In genomic region chr17:54992797-54993639, GRCh38 we compare ENCODE assay signal across 9 cellular contexts. TPM values are rescaled to one million over a fixed set of nuclear protein-coding genes. Genes with fewer than 3 reads are reported as not detected.
A peak's percentile ranks its signal among the peaks of the same experiment; 100 is the strongest.
DNase-seq lines count a peak whose midpoint lies in the region; ATAC-seq and TF ChIP-seq lines count a peak whose summit lies in the region.
"Had no signal": no experiment of that assay in that cellular context is flagged by ENCODE, and none has a peak within 500 bp of the region (broad histone marks: within the 10 kb centered on the region; RNA-seq: fewer than 3 reads in every experiment).

No MANE protein-coding gene starts in this region.

- ATAC-seq in HG02678 (IDR thresholded peaks at IDR 0.05; ENCODE audit: unreplicated experiment) (peak; percentile 51), WTC11 (peak; percentile 73), left cardiac atrium (peak; percentile 38 to 47)
- ATAC-seq in stimulated activated effector memory CD8-positive, alpha-beta T cell treated with anti-CD3 and anti-CD28 coated beads, Interleukin-12 subunit alpha, Interleukin-12 subunit beta, amount 100 ng/mL, for 72 hours = peak; percentile 57

- DNase-seq in activated CD4-positive, alpha-beta T cell treated with anti-CD3 and anti-CD28 coated beads, Interleukin-2, amount 10 ng/mL, durations not matched to agents 24 days and 14 days = peak; percentile 70
- DNase-seq in activated CD4-positive, alpha-beta T cell treated with anti-CD3 and anti-CD28 coated beads, Interleukin-2, amount 50 U/mL, for 48 hours = no peak
- DNase-seq in NCI-H2171 (lab: John Stamatoyannopoulos, UW) = peak; percentile 61
- DNase-seq in WTC11 (ENCODE audit: low spot score) = no peak
- DNase-seq in left cardiac atrium = no peak
- no peak for DNase-seq in stimulated activated effector memory CD8-positive, alpha-beta T cell treated with anti-CD3 and anti-CD28 coated beads, Interleukin-12 subunit alpha, Interleukin-12 subunit beta, amount 100 ng/mL, for 72 hours (ENCODE audit: low spot score in 2 of 2)
- no peak for DNase-seq in activated naive CD8-positive, alpha-beta T cell treated with anti-CD3 and anti-CD28 coated beads for 36 hours

- H3K9me3 Mint-ChIP-seq in activated CD4-positive, alpha-beta T cell treated with anti-CD3 and anti-CD28 coated beads, Interleukin-2, amount 10 ng/mL, durations not matched to agents 24 days and 14 days = no peaks in the 10 kb centered on the region
- H3K9me3 Mint-ChIP-seq in WTC11 = no peaks in the 10 kb centered on the region
- no peaks in the 10 kb centered on the region for H3K9me3 Mint-ChIP-seq in stimulated activated effector memory CD8-positive, alpha-beta T cell treated with anti-CD3 and anti-CD28 coated beads, Interleukin-12 subunit alpha, Interleukin-12 subunit beta, amount 100 ng/mL, for 72 hours
- H3K9me3 Mint-ChIP-seq in activated naive CD8-positive, alpha-beta T cell treated with anti-CD3 and anti-CD28 coated beads for 36 hours = no peaks in the 10 kb centered on the region
- H3K9me3 Mint-ChIP-seq: activated naive CD4-positive, alpha-beta T cell treated with anti-CD3 and anti-CD28 coated beads, Interleukin-2, amount 50 U/mL, for 24 hours had no signal

- CTCF ChIA-PET in WTC11 (lab: Charles Lee) = interaction anchor here (0.5 to 3.7 kb wide), 12 partner anchors 10 to 740 kb away, joined by 3 to 38 read pairs (median 4); no protein-coding TSS in a partner anchor

- intact Hi-C loops in activated CD4-positive, alpha-beta T cell treated with anti-CD3 and anti-CD28 coated beads, Interleukin-2, amount 10 ng/mL, durations not matched to agents 24 days and 14 days (cut with micrococcal nuclease) = loop anchor here (1.0 to 5.0 kb wide), 3 partner anchors 303 to 519 kb away; partner anchors contain the start of gene SMIM36
- intact Hi-C loops in left cardiac atrium (cut with DNase I) = loop anchor here (10.0 kb wide), 2 partner anchors 362 to 522 kb away; partner anchors contain the start of gene SMIM36 (in 1 of the 2)

- no peaks in the 10 kb centered on the region for H3K27me3 Mint-ChIP-seq in activated CD4-positive, alpha-beta T cell treated with anti-CD3 and anti-CD28 coated beads, Interleukin-2, amount 10 ng/mL, durations not matched to agents 24 days and 14 days
- no peaks in the 10 kb centered on the region for H3K27me3 Mint-ChIP-seq in WTC11 (ENCODE audit: low read depth)
- no peaks in the 10 kb centered on the region for H3K27me3 Mint-ChIP-seq in activated naive CD8-positive, alpha-beta T cell treated with anti-CD3 and anti-CD28 coated beads for 36 hours
- H3K27me3 Mint-ChIP-seq: activated naive CD4-positive, alpha-beta T cell treated with anti-CD3 and anti-CD28 coated beads, Interleukin-2, amount 50 U/mL, for 24 hours had no signal

- H3K27ac Mint-ChIP-seq in activated CD4-positive, alpha-beta T cell treated with anti-CD3 and anti-CD28 coated beads, Interleukin-2, amount 10 ng/mL, durations not matched to agents 24 days and 14 days = no peak overlapping the region
- no peak overlapping the region for H3K27ac Mint-ChIP-seq in WTC11
- H3K27ac Mint-ChIP-seq in stimulated activated effector memory CD8-positive, alpha-beta T cell treated with anti-CD3 and anti-CD28 coated beads, Interleukin-12 subunit alpha, Interleukin-12 subunit beta, amount 100 ng/mL, for 72 hours = no peak overlapping the region
- no peak overlapping the region for H3K27ac Mint-ChIP-seq in activated naive CD8-positive, alpha-beta T cell treated with anti-CD3 and anti-CD28 coated beads for 36 hours
- H3K27ac Mint-ChIP-seq: activated naive CD4-positive, alpha-beta T cell treated with anti-CD3 and anti-CD28 coated beads, Interleukin-2, amount 50 U/mL, for 24 hours had no signal

- peaks cover 1% of the 10 kb centered on the region for H3K36me3 Mint-ChIP-seq in activated CD4-positive, alpha-beta T cell treated with anti-CD3 and anti-CD28 coated beads, Interleukin-2, amount 10 ng/mL, durations not matched to agents 24 days and 14 days (ENCODE audit: low read depth)
- H3K36me3 Mint-ChIP-seq in WTC11 = no peaks in the 10 kb centered on the region
- H3K36me3 Mint-ChIP-seq in stimulated activated effector memory CD8-positive, alpha-beta T cell treated with anti-CD3 and anti-CD28 coated beads, Interleukin-12 subunit alpha, Interleukin-12 subunit beta, amount 100 ng/mL, for 72 hours = no peaks in the 10 kb centered on the region
- H3K36me3 Mint-ChIP-seq in activated naive CD8-positive, alpha-beta T cell treated with anti-CD3 and anti-CD28 coated beads for 36 hours = no peaks in the 10 kb centered on the region
- H3K36me3 Mint-ChIP-seq: activated naive CD4-positive, alpha-beta T cell treated with anti-CD3 and anti-CD28 coated beads, Interleukin-2, amount 50 U/mL, for 24 hours had no signal

- no peaks in the 10 kb centered on the region for H3K4me1 Mint-ChIP-seq in activated CD4-positive, alpha-beta T cell treated with anti-CD3 and anti-CD28 coated beads, Interleukin-2, amount 10 ng/mL, durations not matched to agents 24 days and 14 days
- no peaks in the 10 kb centered on the region for H3K4me1 Mint-ChIP-seq in WTC11
- H3K4me1 Mint-ChIP-seq in stimulated activated effector memory CD8-positive, alpha-beta T cell treated with anti-CD3 and anti-CD28 coated beads, Interleukin-12 subunit alpha, Interleukin-12 subunit beta, amount 100 ng/mL, for 72 hours = no peaks in the 10 kb centered on the region
- H3K4me1 Mint-ChIP-seq in activated naive CD8-positive, alpha-beta T cell treated with anti-CD3 and anti-CD28 coated beads for 36 hours = no peaks in the 10 kb centered on the region
- H3K4me1 Mint-ChIP-seq: activated naive CD4-positive, alpha-beta T cell treated with anti-CD3 and anti-CD28 coated beads, Interleukin-2, amount 50 U/mL, for 24 hours had no signal

- H3K4me3 Mint-ChIP-seq in activated CD4-positive, alpha-beta T cell treated with anti-CD3 and anti-CD28 coated beads, Interleukin-2, amount 10 ng/mL, durations not matched to agents 24 days and 14 days = no peak overlapping the region
- H3K4me3 Mint-ChIP-seq in WTC11 = no peak overlapping the region
- no peak overlapping the region for H3K4me3 Mint-ChIP-seq in stimulated activated effector memory CD8-positive, alpha-beta T cell treated with anti-CD3 and anti-CD28 coated beads, Interleukin-12 subunit alpha, Interleukin-12 subunit beta, amount 100 ng/mL, for 72 hours
- no peak overlapping the region for H3K4me3 Mint-ChIP-seq in activated naive CD8-positive, alpha-beta T cell treated with anti-CD3 and anti-CD28 coated beads for 36 hours
- H3K4me3 Mint-ChIP-seq: activated naive CD4-positive, alpha-beta T cell treated with anti-CD3 and anti-CD28 coated beads, Interleukin-2, amount 50 U/mL, for 24 hours had no signal

- peak; percentile 24; the same call in 1 of the 2 replicates for TF ChIP-seq CTCF in WTC11 (IDR thresholded peaks at IDR 0.05)

- POLR2A ChIA-PET in WTC11 (lab: Charles Lee) = no interaction called here

TF ChIP-seq in WTC11, 78 proteins besides CTCF, POLR2A, EP300 and RAD21 (continues in another document):
- TF ChIP-seq FOXJ3 (CRISPR knock-in tag; IDR thresholded peaks at IDR 0.05; ENCODE audit: borderline replicate concordance) (no peak), USF2 (CRISPR knock-in tag; IDR thresholded peaks at IDR 0.05) (no peak), OVOL2 (CRISPR knock-in tag; IDR thresholded peaks at IDR 0.05; ENCODE audit: borderline replicate concordance) (no peak), FOXP4 (CRISPR knock-in tag; IDR thresholded peaks at IDR 0.05) (no peak)

RNA-seq across cellular contexts. Expression of gene STXBP4, which starts 24.5 kb away (rescaled TPM):
- total RNA-seq in activated CD4-positive, alpha-beta T cell treated with anti-CD3 and anti-CD28 coated beads, Interleukin-2, amount 10 ng/mL, durations not matched to agents 24 days and 14 days = 8.2 and 9.2 TPM in 2 replicates
- 9.4 to 12.0 TPM (median 9.8 TPM) in 3 replicates for total RNA-seq in WTC11 (2021)
- 1 to 10 TPM; 8.0 to 8.9 TPM for total RNA-seq in left cardiac atrium
- 1 to 10 TPM; 6.0 to 7.6 TPM for total RNA-seq in activated naive CD8-positive, alpha-beta T cell treated with anti-CD3 and anti-CD28 coated beads for 36 hours

RNA-seq across cellular contexts. Expression of gene COX11, which starts 24.6 kb away (rescaled TPM):
- 46.1 and 48.2 TPM in 2 replicates for total RNA-seq in activated CD4-positive, alpha-beta T cell treated with anti-CD3 and anti-CD28 coated beads, Interleukin-2, amount 10 ng/mL, durations not matched to agents 24 days and 14 days
- total RNA-seq in WTC11 (2021) (58.1 to 65.0 TPM (median 59.9 TPM) in 3 replicates), left cardiac atrium (10 to 100 TPM; 45.4 to 64.2 TPM)
- 10 to 100 TPM; 50.4 to 59.4 TPM for total RNA-seq in activated naive CD8-positive, alpha-beta T cell treated with anti-CD3 and anti-CD28 coated beads for 36 hours

Comparison
In these comparisons a context has a peak if more than half of its experiments do, and no peak if none do; other contexts are left out.
1. DNase-seq: peak in activated CD4-positive, alpha-beta T cell treated with anti-CD3 and anti-CD28 coated beads, Interleukin-2, amount 10 ng/mL, durations not matched to agents 24 days and 14 days (single experiment) and NCI-H2171 (single experiment); none in activated CD4-positive, alpha-beta T cell treated with anti-CD3 and anti-CD28 coated beads, Interleukin-2, amount 50 U/mL, for 48 hours (0 of 2), WTC11 (single experiment), left cardiac atrium (single experiment), stimulated activated effector memory CD8-positive, alpha-beta T cell treated with anti-CD3 and anti-CD28 coated beads, Interleukin-12 subunit alpha, Interleukin-12 subunit beta, amount 100 ng/mL, for 72 hours (0 of 2) and activated naive CD8-positive, alpha-beta T cell treated with anti-CD3 and anti-CD28 coated beads for 36 hours (single experiment).
2. Peak in every context shown above with its lines, with median percentiles within 50 percentile points of each other: ATAC-seq.